In the genomic region with DNA sequence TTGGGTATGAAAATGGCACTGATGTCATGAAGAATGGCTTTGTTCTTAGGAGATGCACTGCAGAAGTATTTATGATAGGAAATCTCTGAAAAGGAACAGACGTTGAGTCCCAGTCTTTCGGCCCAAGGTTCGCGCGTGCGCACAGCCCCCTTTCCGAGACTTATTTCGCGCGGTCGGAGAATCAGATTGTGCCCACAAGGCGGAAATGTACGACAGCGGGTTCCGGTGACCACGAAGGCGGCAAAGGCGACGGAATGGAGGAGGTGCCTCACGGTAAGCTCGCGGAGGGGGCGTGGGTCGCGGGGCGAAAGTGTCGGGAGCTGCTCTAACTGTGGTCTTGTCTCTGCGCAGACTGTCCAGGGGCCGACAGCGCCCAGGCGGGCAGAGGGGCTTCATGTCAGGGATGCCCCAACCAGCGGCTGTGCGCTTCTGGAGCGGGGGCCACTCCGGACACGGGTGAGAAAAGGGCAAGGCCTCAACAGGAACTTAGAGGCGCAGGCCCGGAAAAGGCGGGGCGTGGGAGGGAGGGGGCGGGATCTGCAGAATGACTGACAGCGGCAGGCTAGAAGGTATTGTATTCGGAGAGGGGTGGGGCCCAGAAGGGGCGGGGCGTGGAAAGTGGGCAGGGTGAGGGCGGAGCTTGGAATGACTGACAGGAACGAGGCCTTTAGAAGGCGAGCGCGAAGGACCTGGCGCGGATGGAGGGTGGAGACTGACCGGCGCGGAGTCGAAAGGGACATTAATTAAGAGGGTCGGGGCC, we compare ENCODE assay signal across 1 cellular context.
TF ChIP-seq lines count a peak whose summit lies in the region.

A gene (plus strand): TSS at position 233 of the 760 bp plus-strand sequence. CDS start 22 bp downstream, at position 255.

TF ChIP-seq in HepG2, 621 proteins besides CTCF, POLR2A, EP300 and RAD21 (continued from another document and continues in another):
- TF ChIP-seq, protein P1, sequence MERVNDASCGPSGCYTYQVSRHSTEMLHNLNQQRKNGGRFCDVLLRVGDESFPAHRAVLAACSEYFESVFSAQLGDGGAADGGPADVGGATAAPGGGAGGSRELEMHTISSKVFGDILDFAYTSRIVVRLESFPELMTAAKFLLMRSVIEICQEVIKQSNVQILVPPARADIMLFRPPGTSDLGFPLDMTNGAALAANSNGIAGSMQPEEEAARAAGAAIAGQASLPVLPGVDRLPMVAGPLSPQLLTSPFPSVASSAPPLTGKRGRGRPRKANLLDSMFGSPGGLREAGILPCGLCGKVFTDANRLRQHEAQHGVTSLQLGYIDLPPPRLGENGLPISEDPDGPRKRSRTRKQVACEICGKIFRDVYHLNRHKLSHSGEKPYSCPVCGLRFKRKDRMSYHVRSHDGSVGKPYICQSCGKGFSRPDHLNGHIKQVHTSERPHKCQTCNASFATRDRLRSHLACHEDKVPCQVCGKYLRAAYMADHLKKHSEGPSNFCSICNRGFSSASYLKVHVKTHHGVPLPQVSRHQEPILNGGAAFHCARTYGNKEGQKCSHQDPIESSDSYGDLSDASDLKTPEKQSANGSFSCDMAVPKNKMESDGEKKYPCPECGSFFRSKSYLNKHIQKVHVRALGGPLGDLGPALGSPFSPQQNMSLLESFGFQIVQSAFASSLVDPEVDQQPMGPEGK (CRISPR knock-in tag; IDR thresholded peaks at IDR 0.05), result peak; percentile 86
- TF ChIP-seq, protein P2, sequence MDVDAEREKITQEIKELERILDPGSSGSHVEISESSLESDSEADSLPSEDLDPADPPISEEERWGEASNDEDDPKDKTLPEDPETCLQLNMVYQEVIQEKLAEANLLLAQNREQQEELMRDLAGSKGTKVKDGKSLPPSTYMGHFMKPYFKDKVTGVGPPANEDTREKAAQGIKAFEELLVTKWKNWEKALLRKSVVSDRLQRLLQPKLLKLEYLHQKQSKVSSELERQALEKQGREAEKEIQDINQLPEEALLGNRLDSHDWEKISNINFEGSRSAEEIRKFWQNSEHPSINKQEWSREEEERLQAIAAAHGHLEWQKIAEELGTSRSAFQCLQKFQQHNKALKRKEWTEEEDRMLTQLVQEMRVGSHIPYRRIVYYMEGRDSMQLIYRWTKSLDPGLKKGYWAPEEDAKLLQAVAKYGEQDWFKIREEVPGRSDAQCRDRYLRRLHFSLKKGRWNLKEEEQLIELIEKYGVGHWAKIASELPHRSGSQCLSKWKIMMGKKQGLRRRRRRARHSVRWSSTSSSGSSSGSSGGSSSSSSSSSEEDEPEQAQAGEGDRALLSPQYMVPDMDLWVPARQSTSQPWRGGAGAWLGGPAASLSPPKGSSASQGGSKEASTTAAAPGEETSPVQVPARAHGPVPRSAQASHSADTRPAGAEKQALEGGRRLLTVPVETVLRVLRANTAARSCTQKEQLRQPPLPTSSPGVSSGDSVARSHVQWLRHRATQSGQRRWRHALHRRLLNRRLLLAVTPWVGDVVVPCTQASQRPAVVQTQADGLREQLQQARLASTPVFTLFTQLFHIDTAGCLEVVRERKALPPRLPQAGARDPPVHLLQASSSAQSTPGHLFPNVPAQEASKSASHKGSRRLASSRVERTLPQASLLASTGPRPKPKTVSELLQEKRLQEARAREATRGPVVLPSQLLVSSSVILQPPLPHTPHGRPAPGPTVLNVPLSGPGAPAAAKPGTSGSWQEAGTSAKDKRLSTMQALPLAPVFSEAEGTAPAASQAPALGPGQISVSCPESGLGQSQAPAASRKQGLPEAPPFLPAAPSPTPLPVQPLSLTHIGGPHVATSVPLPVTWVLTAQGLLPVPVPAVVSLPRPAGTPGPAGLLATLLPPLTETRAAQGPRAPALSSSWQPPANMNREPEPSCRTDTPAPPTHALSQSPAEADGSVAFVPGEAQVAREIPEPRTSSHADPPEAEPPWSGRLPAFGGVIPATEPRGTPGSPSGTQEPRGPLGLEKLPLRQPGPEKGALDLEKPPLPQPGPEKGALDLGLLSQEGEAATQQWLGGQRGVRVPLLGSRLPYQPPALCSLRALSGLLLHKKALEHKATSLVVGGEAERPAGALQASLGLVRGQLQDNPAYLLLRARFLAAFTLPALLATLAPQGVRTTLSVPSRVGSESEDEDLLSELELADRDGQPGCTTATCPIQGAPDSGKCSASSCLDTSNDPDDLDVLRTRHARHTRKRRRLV (CRISPR knock-in tag; IDR thresholded peaks at IDR 0.05), result peak; percentile 92; the same call in 1 of the 2 replicates
- TF ChIP-seq ZNF850 (CRISPR knock-in tag; conservative IDR thresholded peaks at IDR 0.05) (no peak), ZBTB42 (CRISPR knock-in tag; IDR thresholded peaks at IDR 0.05) (peak; percentile 98), PITX1 (CRISPR knock-in tag; IDR thresholded peaks at IDR 0.05) (peak; percentile 84), ZNF160 (CRISPR knock-in tag; IDR thresholded peaks at IDR 0.05) (peak; percentile 88), ZNF883 (CRISPR knock-in tag; IDR thresholded peaks at IDR 0.05; ENCODE audit: not compliant biosample characterization) (peak; percentile 99), PHF21A (CRISPR knock-in tag; IDR thresholded peaks at IDR 0.05) (peak; percentile 75; the same call in 1 of the 2 replicates), ZNF180 (CRISPR knock-in tag; IDR thresholded peaks at IDR 0.05; ENCODE audit: borderline replicate concordance, low read depth) (no peak), ZFP90 (CRISPR knock-in tag; IDR thresholded peaks at IDR 0.05; ENCODE audit: borderline replicate concordance) (peak; percentile 98), ZNF264 (CRISPR knock-in tag; IDR thresholded peaks at IDR 0.05) (peak; percentile 86), MZF1 (CRISPR knock-in tag; IDR thresholded peaks at IDR 0.05; ENCODE audit: borderline replicate concordance) (no peak), SAFB2 (CRISPR knock-in tag; IDR thresholded peaks at IDR 0.05; ENCODE audit: borderline replicate concordance, low read depth) (peak; percentile 59; the same call in 1 of the 2 replicates), ZNF558 (CRISPR knock-in tag; IDR thresholded peaks at IDR 0.05; ENCODE audit: borderline replicate concordance) (peak; percentile 96; the same call in 1 of the 2 replicates), MATR3 (CRISPR knock-in tag; IDR thresholded peaks at IDR 0.05) (no peak), NFRKB (IDR thresholded peaks at IDR 0.05) (no peak; the same call in 1 of the 2 replicates), ZSCAN12 (CRISPR knock-in tag; IDR thresholded peaks at IDR 0.05) (peak; percentile 19; the same call in 1 of the 2 replicates), SP2 (CRISPR knock-in tag; IDR thresholded peaks at IDR 0.05) (peak; percentile 92), ZNF556 (CRISPR knock-in tag; IDR thresholded peaks at IDR 0.05; ENCODE audit: borderline replicate concordance) (peak; percentile 90; the same call in 1 of the 2 replicates), SMYD3 (CRISPR knock-in tag; IDR thresholded peaks at IDR 0.05) (peak; percentile 93; the same call in 1 of the 2 replicates), ZNF468 (CRISPR knock-in tag; IDR thresholded peaks at IDR 0.05) (peak; percentile 92; the same call in 1 of the 2 replicates)
- TF ChIP-seq, protein P3, sequence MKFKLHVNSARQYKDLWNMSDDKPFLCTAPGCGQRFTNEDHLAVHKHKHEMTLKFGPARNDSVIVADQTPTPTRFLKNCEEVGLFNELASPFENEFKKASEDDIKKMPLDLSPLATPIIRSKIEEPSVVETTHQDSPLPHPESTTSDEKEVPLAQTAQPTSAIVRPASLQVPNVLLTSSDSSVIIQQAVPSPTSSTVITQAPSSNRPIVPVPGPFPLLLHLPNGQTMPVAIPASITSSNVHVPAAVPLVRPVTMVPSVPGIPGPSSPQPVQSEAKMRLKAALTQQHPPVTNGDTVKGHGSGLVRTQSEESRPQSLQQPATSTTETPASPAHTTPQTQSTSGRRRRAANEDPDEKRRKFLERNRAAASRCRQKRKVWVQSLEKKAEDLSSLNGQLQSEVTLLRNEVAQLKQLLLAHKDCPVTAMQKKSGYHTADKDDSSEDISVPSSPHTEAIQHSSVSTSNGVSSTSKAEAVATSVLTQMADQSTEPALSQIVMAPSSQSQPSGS (CRISPR knock-in tag; IDR thresholded peaks at IDR 0.05), result peak; percentile 63; the same call in 1 of the 2 replicates
- TF ChIP-seq, protein P4, sequence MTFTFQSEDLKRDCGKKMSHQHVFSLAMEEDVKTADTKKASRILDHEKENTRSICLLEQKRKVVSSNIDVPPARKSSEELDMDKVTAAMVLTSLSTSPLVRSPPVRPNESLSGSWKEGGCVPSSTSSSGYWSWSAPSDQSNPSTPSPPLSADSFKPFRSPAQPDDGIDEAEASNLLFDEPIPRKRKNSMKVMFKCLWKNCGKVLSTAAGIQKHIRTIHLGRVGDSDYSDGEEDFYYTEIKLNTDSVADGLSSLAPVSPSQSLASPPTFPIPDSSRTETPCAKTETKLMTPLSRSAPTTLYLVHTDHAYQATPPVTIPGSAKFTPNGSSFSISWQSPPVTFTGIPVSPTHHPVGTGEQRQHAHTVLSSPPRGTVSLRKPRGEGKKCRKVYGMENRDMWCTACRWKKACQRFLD (CRISPR knock-in tag; IDR thresholded peaks at IDR 0.05; ENCODE audit: borderline replicate concordance), result peak; percentile 96
- TF ChIP-seq, protein P5, sequence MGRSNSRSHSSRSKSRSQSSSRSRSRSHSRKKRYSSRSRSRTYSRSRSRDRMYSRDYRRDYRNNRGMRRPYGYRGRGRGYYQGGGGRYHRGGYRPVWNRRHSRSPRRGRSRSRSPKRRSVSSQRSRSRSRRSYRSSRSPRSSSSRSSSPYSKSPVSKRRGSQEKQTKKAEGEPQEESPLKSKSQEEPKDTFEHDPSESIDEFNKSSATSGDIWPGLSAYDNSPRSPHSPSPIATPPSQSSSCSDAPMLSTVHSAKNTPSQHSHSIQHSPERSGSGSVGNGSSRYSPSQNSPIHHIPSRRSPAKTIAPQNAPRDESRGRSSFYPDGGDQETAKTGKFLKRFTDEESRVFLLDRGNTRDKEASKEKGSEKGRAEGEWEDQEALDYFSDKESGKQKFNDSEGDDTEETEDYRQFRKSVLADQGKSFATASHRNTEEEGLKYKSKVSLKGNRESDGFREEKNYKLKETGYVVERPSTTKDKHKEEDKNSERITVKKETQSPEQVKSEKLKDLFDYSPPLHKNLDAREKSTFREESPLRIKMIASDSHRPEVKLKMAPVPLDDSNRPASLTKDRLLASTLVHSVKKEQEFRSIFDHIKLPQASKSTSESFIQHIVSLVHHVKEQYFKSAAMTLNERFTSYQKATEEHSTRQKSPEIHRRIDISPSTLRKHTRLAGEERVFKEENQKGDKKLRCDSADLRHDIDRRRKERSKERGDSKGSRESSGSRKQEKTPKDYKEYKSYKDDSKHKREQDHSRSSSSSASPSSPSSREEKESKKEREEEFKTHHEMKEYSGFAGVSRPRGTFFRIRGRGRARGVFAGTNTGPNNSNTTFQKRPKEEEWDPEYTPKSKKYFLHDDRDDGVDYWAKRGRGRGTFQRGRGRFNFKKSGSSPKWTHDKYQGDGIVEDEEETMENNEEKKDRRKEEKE (IDR thresholded peaks at IDR 0.05), result no peak
- TF ChIP-seq, protein P6, sequence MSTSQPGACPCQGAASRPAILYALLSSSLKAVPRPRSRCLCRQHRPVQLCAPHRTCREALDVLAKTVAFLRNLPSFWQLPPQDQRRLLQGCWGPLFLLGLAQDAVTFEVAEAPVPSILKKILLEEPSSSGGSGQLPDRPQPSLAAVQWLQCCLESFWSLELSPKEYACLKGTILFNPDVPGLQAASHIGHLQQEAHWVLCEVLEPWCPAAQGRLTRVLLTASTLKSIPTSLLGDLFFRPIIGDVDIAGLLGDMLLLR (CRISPR knock-in tag; IDR thresholded peaks at IDR 0.05), result peak; percentile 83; the same call in 1 of the 2 replicates
- TF ChIP-seq, protein P7, sequence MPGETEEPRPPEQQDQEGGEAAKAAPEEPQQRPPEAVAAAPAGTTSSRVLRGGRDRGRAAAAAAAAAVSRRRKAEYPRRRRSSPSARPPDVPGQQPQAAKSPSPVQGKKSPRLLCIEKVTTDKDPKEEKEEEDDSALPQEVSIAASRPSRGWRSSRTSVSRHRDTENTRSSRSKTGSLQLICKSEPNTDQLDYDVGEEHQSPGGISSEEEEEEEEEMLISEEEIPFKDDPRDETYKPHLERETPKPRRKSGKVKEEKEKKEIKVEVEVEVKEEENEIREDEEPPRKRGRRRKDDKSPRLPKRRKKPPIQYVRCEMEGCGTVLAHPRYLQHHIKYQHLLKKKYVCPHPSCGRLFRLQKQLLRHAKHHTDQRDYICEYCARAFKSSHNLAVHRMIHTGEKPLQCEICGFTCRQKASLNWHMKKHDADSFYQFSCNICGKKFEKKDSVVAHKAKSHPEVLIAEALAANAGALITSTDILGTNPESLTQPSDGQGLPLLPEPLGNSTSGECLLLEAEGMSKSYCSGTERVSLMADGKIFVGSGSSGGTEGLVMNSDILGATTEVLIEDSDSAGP (CRISPR knock-in tag; IDR thresholded peaks at IDR 0.05; ENCODE audit: borderline replicate concordance), result peak; percentile 95
- TF ChIP-seq, protein P8, sequence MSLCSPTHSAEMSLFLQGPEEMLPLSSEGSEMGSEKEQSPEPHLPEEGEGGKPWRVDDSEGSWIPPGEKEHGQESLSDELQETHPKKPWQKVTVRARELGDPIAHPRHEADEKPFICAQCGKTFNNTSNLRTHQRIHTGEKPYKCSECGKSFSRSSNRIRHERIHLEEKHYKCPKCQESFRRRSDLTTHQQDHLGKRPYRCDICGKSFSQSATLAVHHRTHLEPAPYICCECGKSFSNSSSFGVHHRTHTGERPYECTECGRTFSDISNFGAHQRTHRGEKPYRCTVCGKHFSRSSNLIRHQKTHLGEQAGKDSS (CRISPR knock-in tag; IDR thresholded peaks at IDR 0.05; ENCODE audit: borderline replicate concordance, low read depth), result peak; percentile 99
- TF ChIP-seq, protein P9, sequence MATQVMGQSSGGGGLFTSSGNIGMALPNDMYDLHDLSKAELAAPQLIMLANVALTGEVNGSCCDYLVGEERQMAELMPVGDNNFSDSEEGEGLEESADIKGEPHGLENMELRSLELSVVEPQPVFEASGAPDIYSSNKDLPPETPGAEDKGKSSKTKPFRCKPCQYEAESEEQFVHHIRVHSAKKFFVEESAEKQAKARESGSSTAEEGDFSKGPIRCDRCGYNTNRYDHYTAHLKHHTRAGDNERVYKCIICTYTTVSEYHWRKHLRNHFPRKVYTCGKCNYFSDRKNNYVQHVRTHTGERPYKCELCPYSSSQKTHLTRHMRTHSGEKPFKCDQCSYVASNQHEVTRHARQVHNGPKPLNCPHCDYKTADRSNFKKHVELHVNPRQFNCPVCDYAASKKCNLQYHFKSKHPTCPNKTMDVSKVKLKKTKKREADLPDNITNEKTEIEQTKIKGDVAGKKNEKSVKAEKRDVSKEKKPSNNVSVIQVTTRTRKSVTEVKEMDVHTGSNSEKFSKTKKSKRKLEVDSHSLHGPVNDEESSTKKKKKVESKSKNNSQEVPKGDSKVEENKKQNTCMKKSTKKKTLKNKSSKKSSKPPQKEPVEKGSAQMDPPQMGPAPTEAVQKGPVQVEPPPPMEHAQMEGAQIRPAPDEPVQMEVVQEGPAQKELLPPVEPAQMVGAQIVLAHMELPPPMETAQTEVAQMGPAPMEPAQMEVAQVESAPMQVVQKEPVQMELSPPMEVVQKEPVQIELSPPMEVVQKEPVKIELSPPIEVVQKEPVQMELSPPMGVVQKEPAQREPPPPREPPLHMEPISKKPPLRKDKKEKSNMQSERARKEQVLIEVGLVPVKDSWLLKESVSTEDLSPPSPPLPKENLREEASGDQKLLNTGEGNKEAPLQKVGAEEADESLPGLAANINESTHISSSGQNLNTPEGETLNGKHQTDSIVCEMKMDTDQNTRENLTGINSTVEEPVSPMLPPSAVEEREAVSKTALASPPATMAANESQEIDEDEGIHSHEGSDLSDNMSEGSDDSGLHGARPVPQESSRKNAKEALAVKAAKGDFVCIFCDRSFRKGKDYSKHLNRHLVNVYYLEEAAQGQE (IDR thresholded peaks at IDR 0.05; ENCODE audit: borderline replicate concordance in 1 of 2, low read depth in 1 of 2, low read length in 2 of 2), result peak in 1 of 2 experiments; percentile 44; a peak in 1 of 4 replicates
- TF ChIP-seq, protein P10, sequence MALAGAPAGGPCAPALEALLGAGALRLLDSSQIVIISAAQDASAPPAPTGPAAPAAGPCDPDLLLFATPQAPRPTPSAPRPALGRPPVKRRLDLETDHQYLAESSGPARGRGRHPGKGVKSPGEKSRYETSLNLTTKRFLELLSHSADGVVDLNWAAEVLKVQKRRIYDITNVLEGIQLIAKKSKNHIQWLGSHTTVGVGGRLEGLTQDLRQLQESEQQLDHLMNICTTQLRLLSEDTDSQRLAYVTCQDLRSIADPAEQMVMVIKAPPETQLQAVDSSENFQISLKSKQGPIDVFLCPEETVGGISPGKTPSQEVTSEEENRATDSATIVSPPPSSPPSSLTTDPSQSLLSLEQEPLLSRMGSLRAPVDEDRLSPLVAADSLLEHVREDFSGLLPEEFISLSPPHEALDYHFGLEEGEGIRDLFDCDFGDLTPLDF (CRISPR knock-in tag; IDR thresholded peaks at IDR 0.05), result peak; percentile 87
